Comparison of ENCODE assay signal across 21 cellular contexts in the genomic region with DNA sequence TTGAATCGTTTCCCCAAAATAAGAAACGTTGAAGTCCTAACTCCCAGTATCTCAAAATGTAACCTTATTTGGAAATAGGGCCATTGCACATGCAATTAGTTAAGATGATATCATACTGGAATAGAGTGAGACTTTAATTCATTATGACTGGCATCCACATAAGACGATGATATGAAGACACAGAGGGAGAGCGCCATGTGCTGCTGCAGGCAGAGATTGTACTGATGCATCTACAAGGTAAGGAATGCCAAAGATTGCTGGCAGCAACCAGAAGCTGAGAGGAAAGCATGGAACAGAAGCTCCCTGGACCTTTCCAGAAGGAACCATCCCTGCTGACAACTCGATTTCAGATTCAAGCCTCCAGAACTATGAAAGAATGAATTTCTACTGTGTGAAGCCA.
"Had no signal": no experiment of that assay in that cellular context is flagged by ENCODE, and none has a peak within 500 bp of the region (broad histone marks: within the 10 kb centered on the region; RNA-seq: fewer than 3 reads in every experiment).

No MANE protein-coding gene starts in this region.

- H3K27me3 ChIP-seq: colonic mucosa, dorsolateral prefrontal cortex, esophagus muscularis mucosa, gastrocnemius medialis, heart right ventricle, left lung had no signal

- H3K4me3 ChIP-seq: colonic mucosa, dorsolateral prefrontal cortex, esophagus muscularis mucosa, gastrocnemius medialis, heart right ventricle, left lung, lower lobe of right lung, mucosa of descending colon had no signal

- H3K9me3 ChIP-seq: colonic mucosa, esophagus muscularis mucosa, gastrocnemius medialis, heart right ventricle, left lung, lower lobe of right lung had no signal

- H3K27ac ChIP-seq: colonic mucosa, dorsolateral prefrontal cortex, esophagus muscularis mucosa, gastrocnemius medialis, heart right ventricle, left lung, lower lobe of right lung had no signal

- H3K4me1 ChIP-seq: colonic mucosa, gastrocnemius medialis, heart right ventricle, left lung, lower lobe of right lung had no signal

- ATAC-seq: gastrocnemius medialis; heart right ventricle; left cardiac atrium; left lung; left ventricle myocardium superior; lower lobe of right lung; mucosa of descending colon; naive thymus-derived CD8-positive, alpha-beta T cell had no signal

- H3K36me3 ChIP-seq: colonic mucosa, esophagus muscularis mucosa, gastrocnemius medialis, heart right ventricle, left lung, lower lobe of right lung had no signal

- DNase-seq: colonic mucosa; dermis blood vessel endothelial cell; dorsolateral prefrontal cortex; effector CD4-positive, alpha-beta T cell; effector memory CD4-positive, alpha-beta T cell; foreskin fibroblast; foreskin melanocyte; gastrocnemius medialis; glutamatergic neuron; head of caudate nucleus; heart right ventricle; hippocampal formation; left cardiac atrium; left lung; left ventricle myocardium superior; lower lobe of right lung; mesenchymal stem cell; mucosa of descending colon; naive B cell; naive thymus-derived CD8-positive, alpha-beta T cell had no signal
